Comparison of ENCODE assay signal across 18 cellular contexts in genomic region chr17:67414559-67414958, GRCh38. TPM values are rescaled to one million over a fixed set of nuclear protein-coding genes. Genes with fewer than 3 reads are reported as not detected.
DNase-seq lines count a peak whose midpoint lies in the region; ATAC-seq, FAIRE-seq and TF ChIP-seq lines count a peak whose summit lies in the region.
"Had no signal": no experiment of that assay in that cellular context is flagged by ENCODE, and none has a peak within 500 bp of the region (broad histone marks: within the 10 kb centered on the region; RNA-seq: fewer than 3 reads in every experiment).

No MANE protein-coding gene starts in this region.

- peaks cover 7 to 28% (median 22%) of the 10 kb centered on the region in 4 donors for H3K4me1 ChIP-seq in liver (ENCODE audit: control insufficient read depth in 4 of 4, insufficient read depth in 4 of 4, low read length in 3 of 4)
- no peaks in the 10 kb centered on the region for H3K4me1 ChIP-seq in HepG2 (ENCODE audit: insufficient read depth, low read length)
- H3K4me1 ChIP-seq: Caco-2 had no signal

- H3K27me3 ChIP-seq in liver (ENCODE audit: control insufficient read depth in 4 of 4, insufficient read depth in 4 of 4, low read length in 3 of 4), result no peaks in the 10 kb centered on the region
- no peaks in the 10 kb centered on the region for H3K27me3 ChIP-seq in HepG2 (ENCODE audit: control insufficient read depth in 1 of 2, insufficient read depth in 2 of 2, low read length in 2 of 2)

- H3K9me3 ChIP-seq in liver (ENCODE audit: control insufficient read depth in 4 of 4, low read length in 3 of 4) (no peaks in the 10 kb centered on the region), HepG2 (ENCODE audit: low read length) (no peaks in the 10 kb centered on the region)
- H3K9me3 ChIP-seq: Caco-2 had no signal

- H3K36me3 Mint-ChIP-seq in T-cell, result peaks cover 35% of the 10 kb centered on the region
- H3K36me3 Mint-ChIP-seq in naive thymus-derived CD8-positive, alpha-beta T cell, result peaks cover 4 to 18% (median 5%) of the 10 kb centered on the region in 3 donors
- H3K36me3 Mint-ChIP-seq in activated naive CD4-positive, alpha-beta T cell treated with anti-CD3 and anti-CD28 coated beads, Interleukin-2, amount 50 U/mL, for 72 hours, result peaks cover 0 to 30% of the 10 kb centered on the region in 2 donors

- no peak overlapping the region for H3K4me3 ChIP-seq in liver (ENCODE audit: low read depth in 1 of 3, low read length in 3 of 3)
- no peak overlapping the region for H3K4me3 ChIP-seq in HepG2 (replicated peaks in 1 of 3; ENCODE audit: insufficient read depth in 1 of 3, low read depth in 2 of 3, low read length in 3 of 3)

- no peaks in the 10 kb centered on the region for H3K79me2 ChIP-seq in HepG2 (ENCODE audit: insufficient read depth, low read length)

- BruUV-seq in HepG2 (replicated peaks; lab: Mats Ljungman, UMichigan), result no TSS peak

- no peak for TF ChIP-seq CTCF in liver (IDR thresholded peaks at IDR 0.05; ENCODE audit: low read depth, low read length, missing input control)
- TF ChIP-seq CTCF in HepG2 (CRISPR knock-in tag; IDR thresholded peaks at IDR 0.05), result no peak

- H3K36me3 ChIP-seq in liver (ENCODE audit: control insufficient read depth in 4 of 4, insufficient read depth in 3 of 4, low read depth in 1 of 4, low read length in 3 of 4) (no peaks in the 10 kb centered on the region), HepG2 (replicated peaks in 1 of 2; ENCODE audit: control insufficient read depth in 1 of 2, insufficient read depth in 2 of 2, low read length in 2 of 2) (no peaks in the 10 kb centered on the region)

- DNase-seq in HepG2 (ENCODE audit: low spot score), result no peak
- DNase-seq in T-cell, result no peak
- DNase-seq in left lobe of liver (ENCODE audit: low spot score), result no peak
- no peak for DNase-seq in naive thymus-derived CD8-positive, alpha-beta T cell
- no peak for DNase-seq in occipital lobe (lab: John Stamatoyannopoulos, UW)
- no peak for DNase-seq in activated naive CD4-positive, alpha-beta T cell treated with anti-CD3 and anti-CD28 coated beads, Interleukin-2, amount 50 U/mL, for 72 hours (ENCODE audit: low spot score in 2 of 2)
- no peak for DNase-seq in stimulated activated CD4-positive, alpha-beta T cell treated with anti-CD3 and anti-CD28 coated beads, Interleukin-4, amount 100 ng/mL, for 4 hours
- DNase-seq: C1 segment of cervical spinal cord; Caco-2; CD8-positive, alpha-beta T cell; DMS153; DND-41; H7; HCEC 1CT had no signal

- H3K9ac ChIP-seq in liver (ENCODE audit: low read depth in 1 of 2, low read length in 2 of 2), result no peak overlapping the region
- no peak overlapping the region for H3K9ac ChIP-seq in HepG2 (ENCODE audit: insufficient read depth, low read depth, low read length)

- H3K4me3 Mint-ChIP-seq in T-cell, result no peak overlapping the region
- H3K4me3 Mint-ChIP-seq in naive thymus-derived CD8-positive, alpha-beta T cell, result no peak overlapping the region
- H3K4me3 Mint-ChIP-seq: CD8-positive, alpha-beta T cell had no signal

- ATAC-seq in HepG2, result no peak
- no peak for ATAC-seq in T-cell (replicated peaks in 1 of 4)
- ATAC-seq in left lobe of liver, result peak; percentile 48
- ATAC-seq in naive thymus-derived CD8-positive, alpha-beta T cell, result no peak
- no peak for ATAC-seq in activated naive CD4-positive, alpha-beta T cell treated with anti-CD3 and anti-CD28 coated beads, Interleukin-2, amount 50 U/mL, for 72 hours
- ATAC-seq: CD8-positive, alpha-beta T cell had no signal

- H3K27ac ChIP-seq in liver (ENCODE audit: low read depth in 1 of 2, low read length in 2 of 2) (peak overlapping the region; percentile 44 to 51), HepG2 (ENCODE audit: extremely low read length, insufficient read depth, low read length) (no peak overlapping the region)

- TF ChIP-seq EP300 in HepG2 (IDR thresholded peaks at IDR 0.05; ENCODE audit: low read depth in 2 of 2, low read length in 2 of 2), result no peak
- TF ChIP-seq EP300 in HepG2 (CRISPR knock-in tag; IDR thresholded peaks at IDR 0.05; ENCODE audit: borderline replicate concordance), result no peak

- CTCF ChIA-PET in HepG2 (lab: Yijun Ruan, JAX; ENCODE audit: low intra/inter-chr PET ratio, low total read pairs) (no interaction called here), T-cell (lab: Charles Lee) (no interaction called here)

- intact Hi-C loops in HepG2 (cut with micrococcal nuclease; ENCODE audit: unreplicated experiment), result no loop called here

- no peaks in the 10 kb centered on the region for H3K27me3 Mint-ChIP-seq in T-cell
- H3K27me3 Mint-ChIP-seq in naive thymus-derived CD8-positive, alpha-beta T cell, result no peaks in the 10 kb centered on the region

- no peak for FAIRE-seq in HepG2 (lab: Jason Lieb, UNC)
- FAIRE-seq: G401.6, GM12892, H1 had no signal

- H2AFZ ChIP-seq in HepG2 (ENCODE audit: low read length), result no peak overlapping the region

- WGBS in liver, result 65% methylated on average over 2 of the region's 2 CpGs
- 69% methylated on average over 2 of the region's 2 CpGs for WGBS in HepG2 (ENCODE audit: low lambda C conversion rate)

- in situ Hi-C loops in HepG2 (cut with HindIII; ENCODE audit: extremely low pct_ligation_motif_present, low pct_unique_long_range_greater_than_20kb), result no loop called here

- H3K27ac Mint-ChIP-seq in T-cell, result peak overlapping the region; percentile 50 to 69
- peak overlapping the region in 9 of 10 donors; percentile 3 to 94 (median 58) for H3K27ac Mint-ChIP-seq in naive thymus-derived CD8-positive, alpha-beta T cell
- peak overlapping the region in 1 of 2 donors; percentile 68 for H3K27ac Mint-ChIP-seq in activated naive CD4-positive, alpha-beta T cell treated with anti-CD3 and anti-CD28 coated beads, Interleukin-2, amount 50 U/mL, for 72 hours

- peak in 1 of 2 donors; percentile 6 for TF ChIP-seq RAD21 in liver (IDR thresholded peaks at IDR 0.05)
- no peak for TF ChIP-seq RAD21 in HepG2 (CRISPR knock-in tag; IDR thresholded peaks at IDR 0.05)

- no peaks in the 10 kb centered on the region for H4K20me1 ChIP-seq in HepG2 (ENCODE audit: insufficient read depth, low read length)

- no peak overlapping the region for H3K4me2 ChIP-seq in HepG2 (ENCODE audit: low read depth, low read length)

- peaks cover 82 to 94% (median 88%) of the 10 kb centered on the region in 3 donors for H3K4me1 Mint-ChIP-seq in T-cell
- H3K4me1 Mint-ChIP-seq in naive thymus-derived CD8-positive, alpha-beta T cell, result peaks cover 27 to 95% (median 79%) of the 10 kb centered on the region in 4 donors

- H3K9me3 Mint-ChIP-seq in T-cell, result peaks cover 0 to 7% (median 0%) of the 10 kb centered on the region in 3 donors
- H3K9me3 Mint-ChIP-seq in naive thymus-derived CD8-positive, alpha-beta T cell, result peaks cover 0 to 1% (median 0%) of the 10 kb centered on the region in 9 donors
- H3K9me3 Mint-ChIP-seq in activated naive CD4-positive, alpha-beta T cell treated with anti-CD3 and anti-CD28 coated beads, Interleukin-2, amount 50 U/mL, for 72 hours, result no peaks in the 10 kb centered on the region

- no peak for TF ChIP-seq POLR2A in HepG2 (IDR thresholded peaks at IDR 0.05; ENCODE audit: insufficient read depth in 1 of 2, low read depth in 2 of 2, low read length in 2 of 2)

- POLR2A ChIA-PET in HepG2 (lab: Yijun Ruan, JAX) (no interaction called here), T-cell (lab: Charles Lee) (no interaction called here)
- POLR2A ChIA-PET in naive thymus-derived CD8-positive, alpha-beta T cell (lab: Charles Lee), result no interaction called here

RNA-seq across cellular contexts. Expression of gene PITPNC1, which starts 37.5 kb away (rescaled TPM):
- total RNA-seq in liver (10 to 100 TPM in 1 of 2 donors, 1 to 10 TPM in 1; 2.3 to 10.2 TPM), HepG2 (2016; rRNA removed; fragmentation: Illumina TruSeq; extraction: Trizol) (3.7 and 4.1 TPM in 2 replicates), T-cell (100 to 1,000 TPM in 3 of 5 donors, 10 to 100 TPM in 2; 82.6 to 132 (median 111) TPM), left lobe of liver (13.1 TPM), occipital lobe (60.8 TPM)
- polyA plus RNA-seq in liver (1 to 10 TPM; 3.5 to 7.9 TPM), HepG2 (2011; rRNA removed) (3.8 and 5.7 TPM in 2 replicates)
- 2.6 and 3.8 TPM in 2 replicates for total RNA-seq in HepG2 (2016; cell fraction: cytosol; rRNA removed; fragmentation: Illumina TruSeq; extraction: Trizol; ENCODE audit: low read depth)
- 3.1 and 4.2 TPM in 2 replicates for total RNA-seq in HepG2 (2016; cell fraction: insoluble cytoplasmic fraction; rRNA removed; fragmentation: Illumina TruSeq; extraction: Trizol)
- total RNA-seq in HepG2 (2016; cell fraction: membrane; rRNA removed; fragmentation: Illumina TruSeq; extraction: Trizol), result 5.9 and 7.2 TPM in 2 replicates
- total RNA-seq in HepG2 (2016; cell fraction: nucleus; rRNA removed; fragmentation: Illumina TruSeq; extraction: Trizol), result 3.4 and 3.9 TPM in 2 replicates
- 3.4 and 4.7 TPM in 2 replicates for polyA plus RNA-seq in HepG2 (2011; cell fraction: cytosol; rRNA removed)
- polyA plus RNA-seq in HepG2 (2011; cell fraction: nucleus; rRNA removed), result 1.5 and 1.9 TPM in 2 replicates
- polyA plus RNA-seq in HepG2 (2012), result 4.6 and 6.5 TPM in 2 replicates
- polyA plus RNA-seq in HepG2 (2016; cell fraction: cytosol; fragmentation: Illumina TruSeq; extraction: Trizol; ENCODE audit: low read depth), result 5.8 and 6.2 TPM in 2 replicates
- 4.8 and 6.5 TPM in 2 replicates for polyA plus RNA-seq in HepG2 (2016; cell fraction: insoluble cytoplasmic fraction; fragmentation: Illumina TruSeq; extraction: Trizol; ENCODE audit: low read depth)
- 8.3 and 9.8 TPM in 2 replicates for polyA plus RNA-seq in HepG2 (2016; cell fraction: membrane; fragmentation: Illumina TruSeq; extraction: Trizol; ENCODE audit: low read depth)
- polyA plus RNA-seq in HepG2 (2016; cell fraction: nucleus; fragmentation: Illumina TruSeq; extraction: Trizol; ENCODE audit: insufficient read depth, low read depth), result 4.8 and 6.1 TPM in 2 replicates
- 2.4 and 9.2 TPM in 2 replicates for polyA minus RNA-seq in HepG2 (2011; rRNA and poly(A)+ RNA removed; ENCODE audit: low replicate concordance)
- 3.4 and 3.7 TPM in 2 replicates for polyA minus RNA-seq in HepG2 (2011; cell fraction: cytosol; rRNA and poly(A)+ RNA removed)
- polyA minus RNA-seq in HepG2 (2011; cell fraction: nucleus; rRNA and poly(A)+ RNA removed), result 5.8 and 7.1 TPM in 2 replicates
- 100 to 1,000 TPM; 128 to 133 TPM for total RNA-seq in naive thymus-derived CD8-positive, alpha-beta T cell
- 100 to 1,000 TPM; 119 to 159 (median 125) TPM for polyA plus RNA-seq in naive thymus-derived CD8-positive, alpha-beta T cell
- 10 to 100 TPM; 56.8 to 65.3 TPM for total RNA-seq in activated naive CD4-positive, alpha-beta T cell treated with anti-CD3 and anti-CD28 coated beads, Interleukin-2, amount 50 U/mL, for 72 hours

RNA-seq across cellular contexts. Expression of gene PSMD12, which starts 48.2 kb away (rescaled TPM):
- total RNA-seq in liver (10 to 100 TPM; 17.3 to 34.0 TPM), HepG2 (2016; rRNA removed; fragmentation: Illumina TruSeq; extraction: Trizol) (71.7 and 115 TPM in 2 replicates), T-cell (10 to 100 TPM; 28.1 to 49.9 (median 37.7) TPM), left lobe of liver (28.1 TPM), occipital lobe (53.5 TPM)
- polyA plus RNA-seq in liver (10 to 100 TPM; 20.8 to 30.5 TPM), HepG2 (2011; rRNA removed) (25.3 and 27.4 TPM in 2 replicates)
- 7.4 and 12.1 TPM in 2 replicates for total RNA-seq in HepG2 (2016; cell fraction: cytosol; rRNA removed; fragmentation: Illumina TruSeq; extraction: Trizol; ENCODE audit: low read depth)
- 75.7 and 110 TPM in 2 replicates for total RNA-seq in HepG2 (2016; cell fraction: insoluble cytoplasmic fraction; rRNA removed; fragmentation: Illumina TruSeq; extraction: Trizol)
- total RNA-seq in HepG2 (2016; cell fraction: membrane; rRNA removed; fragmentation: Illumina TruSeq; extraction: Trizol), result 18.1 and 21.0 TPM in 2 replicates
- total RNA-seq in HepG2 (2016; cell fraction: nucleus; rRNA removed; fragmentation: Illumina TruSeq; extraction: Trizol), result 55.8 and 57.0 TPM in 2 replicates
- polyA plus RNA-seq in HepG2 (2011; cell fraction: cytosol; rRNA removed), result 15.9 and 21.9 TPM in 2 replicates
- 13.2 and 13.6 TPM in 2 replicates for polyA plus RNA-seq in HepG2 (2011; cell fraction: nucleus; rRNA removed)
- polyA plus RNA-seq in HepG2 (2012), result 54.8 and 61.8 TPM in 2 replicates
- 10.3 and 10.9 TPM in 2 replicates for polyA plus RNA-seq in HepG2 (2016; cell fraction: cytosol; fragmentation: Illumina TruSeq; extraction: Trizol; ENCODE audit: low read depth)
- 145 and 154 TPM in 2 replicates for polyA plus RNA-seq in HepG2 (2016; cell fraction: insoluble cytoplasmic fraction; fragmentation: Illumina TruSeq; extraction: Trizol; ENCODE audit: low read depth)
- 14.8 and 15.6 TPM in 2 replicates for polyA plus RNA-seq in HepG2 (2016; cell fraction: membrane; fragmentation: Illumina TruSeq; extraction: Trizol; ENCODE audit: low read depth)
- polyA plus RNA-seq in HepG2 (2016; cell fraction: nucleus; fragmentation: Illumina TruSeq; extraction: Trizol; ENCODE audit: insufficient read depth, low read depth), result 77.3 and 80.9 TPM in 2 replicates
- polyA minus RNA-seq in HepG2 (2011; rRNA and poly(A)+ RNA removed; ENCODE audit: low replicate concordance), result 7.5 and 11.6 TPM in 2 replicates
- polyA minus RNA-seq in HepG2 (2011; cell fraction: cytosol; rRNA and poly(A)+ RNA removed), result 26.6 and 26.8 TPM in 2 replicates
- polyA minus RNA-seq in HepG2 (2011; cell fraction: nucleus; rRNA and poly(A)+ RNA removed), result 50.7 and 56.8 TPM in 2 replicates
- total RNA-seq in naive thymus-derived CD8-positive, alpha-beta T cell, result 10 to 100 TPM; 44.6 to 45.4 TPM
- polyA plus RNA-seq in naive thymus-derived CD8-positive, alpha-beta T cell, result 10 to 100 TPM; 32.0 to 33.0 (median 32.5) TPM
- 10 to 100 TPM; 79.7 to 92.9 TPM for total RNA-seq in activated naive CD4-positive, alpha-beta T cell treated with anti-CD3 and anti-CD28 coated beads, Interleukin-2, amount 50 U/mL, for 72 hours
